1 cellular context compared by ENCODE assay signal in the genomic region with DNA sequence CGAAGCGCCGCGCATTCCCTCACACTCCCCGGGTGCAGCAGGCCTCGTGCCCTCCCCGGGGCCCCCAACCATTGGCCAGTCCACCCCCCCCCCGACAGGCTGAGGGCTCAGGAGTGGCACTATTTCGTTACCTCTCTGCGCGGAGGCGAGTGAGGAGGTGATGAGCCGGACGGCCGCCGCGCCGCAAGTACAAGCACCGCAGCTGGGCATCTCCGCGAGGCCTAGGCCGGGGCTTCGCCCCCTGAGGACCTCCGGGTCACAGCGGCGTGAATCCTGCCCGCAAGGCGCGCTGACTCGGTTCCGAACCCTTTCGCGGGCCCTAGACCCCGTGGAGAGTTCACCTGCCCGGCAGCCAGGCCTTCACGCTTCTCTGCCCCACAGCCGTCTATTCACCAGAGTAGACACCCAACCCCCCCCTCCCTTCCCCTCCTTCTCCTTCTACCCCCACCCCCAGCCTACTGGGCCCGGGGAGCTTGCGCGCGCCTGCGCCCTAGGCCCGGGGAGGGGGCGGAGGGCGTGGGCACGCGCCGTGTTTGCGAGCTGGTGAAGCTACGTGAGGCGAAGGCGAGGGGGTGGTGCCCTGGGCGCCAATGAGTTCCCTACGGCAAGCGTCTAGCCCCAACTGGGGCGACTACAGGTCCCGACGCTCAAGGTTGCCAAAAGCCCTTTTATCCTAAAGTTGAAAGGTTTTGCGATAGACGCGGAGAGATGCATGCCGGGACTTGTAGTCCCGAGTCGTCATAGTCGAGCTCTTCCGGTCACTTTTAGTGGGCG.
A peak's percentile ranks its signal among the peaks of the same experiment; 100 is the strongest.
TF ChIP-seq lines count a peak whose summit lies in the region.

A gene (minus strand): TSS at position 399 of the 774 bp plus-strand sequence. CDS start 189 bp downstream, at position 210.

TF ChIP-seq in HEK293, 187 proteins besides CTCF, POLR2A, EP300 and RAD21 (continued from another document and continues in another):
- TF ChIP-seq, protein P1, sequence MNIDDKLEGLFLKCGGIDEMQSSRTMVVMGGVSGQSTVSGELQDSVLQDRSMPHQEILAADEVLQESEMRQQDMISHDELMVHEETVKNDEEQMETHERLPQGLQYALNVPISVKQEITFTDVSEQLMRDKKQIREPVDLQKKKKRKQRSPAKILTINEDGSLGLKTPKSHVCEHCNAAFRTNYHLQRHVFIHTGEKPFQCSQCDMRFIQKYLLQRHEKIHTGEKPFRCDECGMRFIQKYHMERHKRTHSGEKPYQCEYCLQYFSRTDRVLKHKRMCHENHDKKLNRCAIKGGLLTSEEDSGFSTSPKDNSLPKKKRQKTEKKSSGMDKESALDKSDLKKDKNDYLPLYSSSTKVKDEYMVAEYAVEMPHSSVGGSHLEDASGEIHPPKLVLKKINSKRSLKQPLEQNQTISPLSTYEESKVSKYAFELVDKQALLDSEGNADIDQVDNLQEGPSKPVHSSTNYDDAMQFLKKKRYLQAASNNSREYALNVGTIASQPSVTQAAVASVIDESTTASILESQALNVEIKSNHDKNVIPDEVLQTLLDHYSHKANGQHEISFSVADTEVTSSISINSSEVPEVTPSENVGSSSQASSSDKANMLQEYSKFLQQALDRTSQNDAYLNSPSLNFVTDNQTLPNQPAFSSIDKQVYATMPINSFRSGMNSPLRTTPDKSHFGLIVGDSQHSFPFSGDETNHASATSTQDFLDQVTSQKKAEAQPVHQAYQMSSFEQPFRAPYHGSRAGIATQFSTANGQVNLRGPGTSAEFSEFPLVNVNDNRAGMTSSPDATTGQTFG (tag by site-specific recombination; IDR thresholded peaks at IDR 0.05; ENCODE audit: borderline replicate concordance), result no peak
- TF ChIP-seq ZNF335 (tag by site-specific recombination; conservative IDR thresholded peaks at IDR 0.05) (peak; percentile 89), ZNF510 (tag by site-specific recombination; IDR thresholded peaks at IDR 0.05; ENCODE audit: insufficient replicate concordance) (no peak), KLF7 (tag by site-specific recombination; IDR thresholded peaks at IDR 0.05; ENCODE audit: borderline replicate concordance) (no peak), ZNF791 (tag by site-specific recombination; IDR thresholded peaks at IDR 0.05) (no peak), ZNF16 (tag by site-specific recombination; IDR thresholded peaks at IDR 0.05; ENCODE audit: low read depth) (no peak), ZNF501 (tag by site-specific recombination; IDR thresholded peaks at IDR 0.05) (no peak), SP7 (tag by site-specific recombination; IDR thresholded peaks at IDR 0.05) (0 out of 2 replicates have a peak, but pooled peaks have one; percentile 37), FEZF1 (tag by site-specific recombination; IDR thresholded peaks at IDR 0.05) (no peak), SP3 (tag by site-specific recombination; IDR thresholded peaks at IDR 0.05) (peak; percentile 71), YY1 (tag by site-specific recombination; IDR thresholded peaks at IDR 0.05) (no peak), ZNF292 (tag by site-specific recombination; IDR thresholded peaks at IDR 0.05; ENCODE audit: borderline replicate concordance, low read depth) (no peak), ZNF514 (tag by site-specific recombination; IDR thresholded peaks at IDR 0.05) (no peak), ZNF423 (tag by site-specific recombination; IDR thresholded peaks at IDR 0.05) (no peak), ZNF121 (tag by site-specific recombination; IDR thresholded peaks at IDR 0.05) (peak; percentile 29; the same call in 1 of the 2 replicates), HOXC10 (CRISPR knock-in tag; IDR thresholded peaks at IDR 0.05) (no peak), ZNF175 (tag by site-specific recombination; IDR thresholded peaks at IDR 0.05) (no peak), MZF1 (tag by site-specific recombination; IDR thresholded peaks at IDR 0.05; ENCODE audit: borderline replicate concordance) (no peak), TRIM28 (IDR thresholded peaks at IDR 0.05; ENCODE audit: borderline replicate concordance, low read length) (no peak), ZNF521 (tag by site-specific recombination; IDR thresholded peaks at IDR 0.05) (no peak), YY2 (tag by site-specific recombination; IDR thresholded peaks at IDR 0.05) (no peak), ZSCAN23 (tag by site-specific recombination; IDR thresholded peaks at IDR 0.05) (no peak), GLI4 (tag by site-specific recombination; IDR thresholded peaks at IDR 0.05) (no peak), ZNF266 (tag by site-specific recombination; IDR thresholded peaks at IDR 0.05; ENCODE audit: low read depth) (no peak)
- TF ChIP-seq, protein P2, sequence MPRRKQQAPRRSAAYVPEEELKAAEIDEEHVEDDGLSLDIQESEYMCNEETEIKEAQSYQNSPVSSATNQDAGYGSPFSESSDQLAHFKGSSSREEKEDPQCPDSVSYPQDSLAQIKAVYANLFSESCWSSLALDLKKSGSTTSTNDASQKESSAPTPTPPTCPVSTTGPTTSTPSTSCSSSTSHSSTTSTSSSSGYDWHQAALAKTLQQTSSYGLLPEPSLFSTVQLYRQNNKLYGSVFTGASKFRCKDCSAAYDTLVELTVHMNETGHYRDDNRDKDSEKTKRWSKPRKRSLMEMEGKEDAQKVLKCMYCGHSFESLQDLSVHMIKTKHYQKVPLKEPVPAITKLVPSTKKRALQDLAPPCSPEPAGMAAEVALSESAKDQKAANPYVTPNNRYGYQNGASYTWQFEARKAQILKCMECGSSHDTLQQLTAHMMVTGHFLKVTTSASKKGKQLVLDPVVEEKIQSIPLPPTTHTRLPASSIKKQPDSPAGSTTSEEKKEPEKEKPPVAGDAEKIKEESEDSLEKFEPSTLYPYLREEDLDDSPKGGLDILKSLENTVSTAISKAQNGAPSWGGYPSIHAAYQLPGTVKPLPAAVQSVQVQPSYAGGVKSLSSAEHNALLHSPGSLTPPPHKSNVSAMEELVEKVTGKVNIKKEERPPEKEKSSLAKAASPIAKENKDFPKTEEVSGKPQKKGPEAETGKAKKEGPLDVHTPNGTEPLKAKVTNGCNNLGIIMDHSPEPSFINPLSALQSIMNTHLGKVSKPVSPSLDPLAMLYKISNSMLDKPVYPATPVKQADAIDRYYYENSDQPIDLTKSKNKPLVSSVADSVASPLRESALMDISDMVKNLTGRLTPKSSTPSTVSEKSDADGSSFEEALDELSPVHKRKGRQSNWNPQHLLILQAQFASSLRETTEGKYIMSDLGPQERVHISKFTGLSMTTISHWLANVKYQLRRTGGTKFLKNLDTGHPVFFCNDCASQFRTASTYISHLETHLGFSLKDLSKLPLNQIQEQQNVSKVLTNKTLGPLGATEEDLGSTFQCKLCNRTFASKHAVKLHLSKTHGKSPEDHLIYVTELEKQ (tag by site-specific recombination; IDR thresholded peaks at IDR 0.05; ENCODE audit: borderline replicate concordance), result no peak
- TF ChIP-seq, protein P3, sequence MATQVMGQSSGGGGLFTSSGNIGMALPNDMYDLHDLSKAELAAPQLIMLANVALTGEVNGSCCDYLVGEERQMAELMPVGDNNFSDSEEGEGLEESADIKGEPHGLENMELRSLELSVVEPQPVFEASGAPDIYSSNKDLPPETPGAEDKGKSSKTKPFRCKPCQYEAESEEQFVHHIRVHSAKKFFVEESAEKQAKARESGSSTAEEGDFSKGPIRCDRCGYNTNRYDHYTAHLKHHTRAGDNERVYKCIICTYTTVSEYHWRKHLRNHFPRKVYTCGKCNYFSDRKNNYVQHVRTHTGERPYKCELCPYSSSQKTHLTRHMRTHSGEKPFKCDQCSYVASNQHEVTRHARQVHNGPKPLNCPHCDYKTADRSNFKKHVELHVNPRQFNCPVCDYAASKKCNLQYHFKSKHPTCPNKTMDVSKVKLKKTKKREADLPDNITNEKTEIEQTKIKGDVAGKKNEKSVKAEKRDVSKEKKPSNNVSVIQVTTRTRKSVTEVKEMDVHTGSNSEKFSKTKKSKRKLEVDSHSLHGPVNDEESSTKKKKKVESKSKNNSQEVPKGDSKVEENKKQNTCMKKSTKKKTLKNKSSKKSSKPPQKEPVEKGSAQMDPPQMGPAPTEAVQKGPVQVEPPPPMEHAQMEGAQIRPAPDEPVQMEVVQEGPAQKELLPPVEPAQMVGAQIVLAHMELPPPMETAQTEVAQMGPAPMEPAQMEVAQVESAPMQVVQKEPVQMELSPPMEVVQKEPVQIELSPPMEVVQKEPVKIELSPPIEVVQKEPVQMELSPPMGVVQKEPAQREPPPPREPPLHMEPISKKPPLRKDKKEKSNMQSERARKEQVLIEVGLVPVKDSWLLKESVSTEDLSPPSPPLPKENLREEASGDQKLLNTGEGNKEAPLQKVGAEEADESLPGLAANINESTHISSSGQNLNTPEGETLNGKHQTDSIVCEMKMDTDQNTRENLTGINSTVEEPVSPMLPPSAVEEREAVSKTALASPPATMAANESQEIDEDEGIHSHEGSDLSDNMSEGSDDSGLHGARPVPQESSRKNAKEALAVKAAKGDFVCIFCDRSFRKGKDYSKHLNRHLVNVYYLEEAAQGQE (tag by site-specific recombination; IDR thresholded peaks at IDR 0.05), result no peak
- TF ChIP-seq, protein P4, sequence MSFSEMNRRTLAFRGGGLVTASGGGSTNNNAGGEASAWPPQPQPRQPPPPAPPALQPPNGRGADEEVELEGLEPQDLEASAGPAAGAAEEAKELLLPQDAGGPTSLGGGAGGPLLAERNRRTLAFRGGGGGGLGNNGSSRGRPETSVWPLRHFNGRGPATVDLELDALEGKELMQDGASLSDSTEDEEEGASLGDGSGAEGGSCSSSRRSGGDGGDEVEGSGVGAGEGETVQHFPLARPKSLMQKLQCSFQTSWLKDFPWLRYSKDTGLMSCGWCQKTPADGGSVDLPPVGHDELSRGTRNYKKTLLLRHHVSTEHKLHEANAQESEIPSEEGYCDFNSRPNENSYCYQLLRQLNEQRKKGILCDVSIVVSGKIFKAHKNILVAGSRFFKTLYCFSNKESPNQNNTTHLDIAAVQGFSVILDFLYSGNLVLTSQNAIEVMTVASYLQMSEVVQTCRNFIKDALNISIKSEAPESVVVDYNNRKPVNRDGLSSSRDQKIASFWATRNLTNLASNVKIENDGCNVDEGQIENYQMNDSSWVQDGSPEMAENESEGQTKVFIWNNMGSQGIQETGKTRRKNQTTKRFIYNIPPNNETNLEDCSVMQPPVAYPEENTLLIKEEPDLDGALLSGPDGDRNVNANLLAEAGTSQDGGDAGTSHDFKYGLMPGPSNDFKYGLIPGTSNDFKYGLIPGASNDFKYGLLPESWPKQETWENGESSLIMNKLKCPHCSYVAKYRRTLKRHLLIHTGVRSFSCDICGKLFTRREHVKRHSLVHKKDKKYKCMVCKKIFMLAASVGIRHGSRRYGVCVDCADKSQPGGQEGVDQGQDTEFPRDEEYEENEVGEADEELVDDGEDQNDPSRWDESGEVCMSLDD (tag by site-specific recombination; IDR thresholded peaks at IDR 0.05), result 0 out of 2 replicates have a peak, but pooled peaks have one; percentile 34
- TF ChIP-seq, protein P5, sequence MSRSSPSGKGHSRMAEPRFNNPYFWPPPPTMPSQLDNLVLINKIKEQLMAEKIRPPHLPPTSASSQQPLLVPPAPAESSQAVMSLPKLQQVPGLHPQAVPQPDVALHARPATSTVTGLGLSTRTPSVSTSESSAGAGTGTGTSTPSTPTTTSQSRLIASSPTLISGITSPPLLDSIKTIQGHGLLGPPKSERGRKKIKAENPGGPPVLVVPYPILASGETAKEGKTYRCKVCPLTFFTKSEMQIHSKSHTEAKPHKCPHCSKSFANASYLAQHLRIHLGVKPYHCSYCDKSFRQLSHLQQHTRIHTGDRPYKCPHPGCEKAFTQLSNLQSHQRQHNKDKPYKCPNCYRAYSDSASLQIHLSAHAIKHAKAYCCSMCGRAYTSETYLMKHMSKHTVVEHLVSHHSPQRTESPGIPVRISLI (tag by site-specific recombination; IDR thresholded peaks at IDR 0.05), result no peak
- TF ChIP-seq, protein P6, sequence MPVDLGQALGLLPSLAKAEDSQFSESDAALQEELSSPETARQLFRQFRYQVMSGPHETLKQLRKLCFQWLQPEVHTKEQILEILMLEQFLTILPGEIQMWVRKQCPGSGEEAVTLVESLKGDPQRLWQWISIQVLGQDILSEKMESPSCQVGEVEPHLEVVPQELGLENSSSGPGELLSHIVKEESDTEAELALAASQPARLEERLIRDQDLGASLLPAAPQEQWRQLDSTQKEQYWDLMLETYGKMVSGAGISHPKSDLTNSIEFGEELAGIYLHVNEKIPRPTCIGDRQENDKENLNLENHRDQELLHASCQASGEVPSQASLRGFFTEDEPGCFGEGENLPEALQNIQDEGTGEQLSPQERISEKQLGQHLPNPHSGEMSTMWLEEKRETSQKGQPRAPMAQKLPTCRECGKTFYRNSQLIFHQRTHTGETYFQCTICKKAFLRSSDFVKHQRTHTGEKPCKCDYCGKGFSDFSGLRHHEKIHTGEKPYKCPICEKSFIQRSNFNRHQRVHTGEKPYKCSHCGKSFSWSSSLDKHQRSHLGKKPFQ (tag by site-specific recombination; IDR thresholded peaks at IDR 0.05), result no peak
- TF ChIP-seq, protein P7, sequence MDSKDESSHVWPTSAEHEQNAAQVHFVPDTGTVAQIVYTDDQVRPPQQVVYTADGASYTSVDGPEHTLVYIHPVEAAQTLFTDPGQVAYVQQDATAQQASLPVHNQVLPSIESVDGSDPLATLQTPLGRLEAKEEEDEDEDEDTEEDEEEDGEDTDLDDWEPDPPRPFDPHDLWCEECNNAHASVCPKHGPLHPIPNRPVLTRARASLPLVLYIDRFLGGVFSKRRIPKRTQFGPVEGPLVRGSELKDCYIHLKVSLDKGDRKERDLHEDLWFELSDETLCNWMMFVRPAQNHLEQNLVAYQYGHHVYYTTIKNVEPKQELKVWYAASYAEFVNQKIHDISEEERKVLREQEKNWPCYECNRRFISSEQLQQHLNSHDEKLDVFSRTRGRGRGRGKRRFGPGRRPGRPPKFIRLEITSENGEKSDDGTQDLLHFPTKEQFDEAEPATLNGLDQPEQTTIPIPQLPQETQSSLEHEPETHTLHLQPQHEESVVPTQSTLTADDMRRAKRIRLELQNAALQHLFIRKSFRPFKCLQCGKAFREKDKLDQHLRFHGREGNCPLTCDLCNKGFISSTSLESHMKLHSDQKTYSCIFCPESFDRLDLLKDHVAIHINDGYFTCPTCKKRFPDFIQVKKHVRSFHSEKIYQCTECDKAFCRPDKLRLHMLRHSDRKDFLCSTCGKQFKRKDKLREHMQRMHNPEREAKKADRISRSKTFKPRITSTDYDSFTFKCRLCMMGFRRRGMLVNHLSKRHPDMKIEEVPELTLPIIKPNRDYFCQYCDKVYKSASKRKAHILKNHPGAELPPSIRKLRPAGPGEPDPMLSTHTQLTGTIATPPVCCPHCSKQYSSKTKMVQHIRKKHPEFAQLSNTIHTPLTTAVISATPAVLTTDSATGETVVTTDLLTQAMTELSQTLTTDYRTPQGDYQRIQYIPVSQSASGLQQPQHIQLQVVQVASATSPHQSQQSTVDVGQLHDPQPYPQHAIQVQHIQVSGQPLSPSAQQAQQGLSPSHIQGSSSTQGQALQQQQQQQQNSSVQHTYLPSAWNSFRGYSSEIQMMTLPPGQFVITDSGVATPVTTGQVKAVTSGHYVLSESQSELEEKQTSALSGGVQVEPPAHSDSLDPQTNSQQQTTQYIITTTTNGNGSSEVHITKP (tag by site-specific recombination; IDR thresholded peaks at IDR 0.05), result peak; percentile 60
- TF ChIP-seq, protein P8, sequence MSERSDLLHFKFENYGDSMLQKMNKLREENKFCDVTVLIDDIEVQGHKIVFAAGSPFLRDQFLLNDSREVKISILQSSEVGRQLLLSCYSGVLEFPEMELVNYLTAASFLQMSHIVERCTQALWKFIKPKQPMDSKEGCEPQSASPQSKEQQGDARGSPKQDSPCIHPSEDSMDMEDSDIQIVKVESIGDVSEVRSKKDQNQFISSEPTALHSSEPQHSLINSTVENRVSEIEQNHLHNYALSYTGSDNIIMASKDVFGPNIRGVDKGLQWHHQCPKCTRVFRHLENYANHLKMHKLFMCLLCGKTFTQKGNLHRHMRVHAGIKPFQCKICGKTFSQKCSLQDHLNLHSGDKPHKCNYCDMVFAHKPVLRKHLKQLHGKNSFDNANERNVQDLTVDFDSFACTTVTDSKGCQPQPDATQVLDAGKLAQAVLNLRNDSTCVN (tag by site-specific recombination; optimal IDR thresholded peaks at IDR 0.05), result peak; percentile 77
